13 cellular contexts compared by ENCODE assay signal in the genomic region with DNA sequence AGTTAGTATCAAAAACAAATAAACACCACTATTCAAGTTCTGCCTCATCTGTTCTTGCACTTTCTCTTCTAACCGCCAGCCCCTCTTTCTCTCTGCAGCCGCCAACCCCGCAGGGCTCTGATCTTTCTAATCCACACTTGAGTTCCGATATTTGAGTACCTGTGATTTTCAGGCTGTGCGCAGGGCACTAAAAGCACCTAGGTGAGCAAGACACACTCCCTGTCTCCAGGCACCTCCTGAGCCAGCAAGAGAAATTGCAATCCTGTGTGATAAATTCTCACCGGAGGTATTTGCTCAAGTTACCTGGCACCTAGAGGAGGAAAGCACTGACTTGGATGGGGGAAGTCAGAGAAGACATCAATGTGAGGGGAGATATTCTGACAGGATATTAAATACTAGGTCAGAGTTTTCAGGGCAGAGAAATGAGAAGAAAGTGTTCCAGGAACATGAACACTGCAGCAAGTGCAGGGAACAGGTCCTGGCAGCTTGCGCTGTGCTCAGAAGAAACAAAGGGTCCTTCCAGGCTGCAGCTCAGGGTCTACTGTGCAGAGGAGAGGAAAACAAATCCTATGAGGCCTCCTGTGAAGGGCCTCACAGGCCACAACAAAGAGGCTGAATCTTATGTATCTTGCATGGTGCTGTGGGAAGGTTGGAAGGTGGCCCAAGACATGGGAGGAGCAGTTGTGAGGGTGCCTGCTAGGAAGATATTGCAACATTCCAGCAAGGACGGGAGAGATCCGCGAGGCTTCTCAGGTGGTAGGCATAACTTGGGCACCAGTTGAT.
"Had no signal": no experiment of that assay in that cellular context is flagged by ENCODE, and none has a peak within 500 bp of the region (broad histone marks: within the 10 kb centered on the region; RNA-seq: fewer than 3 reads in every experiment).

No MANE protein-coding gene starts in this region.

- H3K36me3 Mint-ChIP-seq: activated CD4-positive, alpha-beta memory T cell treated with anti-CD3 and anti-CD28 coated beads for 36 hours; natural killer cell treated with Interleukin-12 subunit alpha and Interleukin-12 subunit beta and Interleukin-15 and Interleukin-18, amount 100 ng/mL, for 72 hours had no signal

- H3K27me3 ChIP-seq: breast epithelium had no signal

- H3K9me3 Mint-ChIP-seq: activated CD4-positive, alpha-beta memory T cell treated with anti-CD3 and anti-CD28 coated beads for 36 hours; natural killer cell treated with Interleukin-12 subunit alpha and Interleukin-12 subunit beta and Interleukin-15 and Interleukin-18, amount 100 ng/mL, for 72 hours; T-helper 2 cell treated with Interferon-gamma antibody and Interleukin-4, amounts not matched to agents 5 μg/mL and 100 μg/mL, for 36 hours had no signal

- H3K36me3 ChIP-seq: breast epithelium, upper lobe of right lung had no signal

- ATAC-seq: activated T-cell treated with anti-CD3 and anti-CD28 coated beads, Interleukin-2, amount 50 U/mL, for 72 hours; esophagus mucosa; upper lobe of right lung had no signal

- H3K27me3 Mint-ChIP-seq: activated CD4-positive, alpha-beta memory T cell treated with anti-CD3 and anti-CD28 coated beads for 36 hours had no signal

- H3K27ac ChIP-seq: upper lobe of right lung had no signal

- H3K4me3 ChIP-seq: breast epithelium, dorsolateral prefrontal cortex, upper lobe of right lung had no signal

- H3K4me1 ChIP-seq: breast epithelium, upper lobe of right lung had no signal

- H3K4me3 Mint-ChIP-seq: activated CD4-positive, alpha-beta memory T cell treated with anti-CD3 and anti-CD28 coated beads for 36 hours; activated T-cell treated with anti-CD3 and anti-CD28 coated beads, Interleukin-2, amount 50 U/mL, for 72 hours; natural killer cell treated with Interleukin-12 subunit alpha and Interleukin-12 subunit beta and Interleukin-15 and Interleukin-18, amount 100 ng/mL, for 72 hours; T-helper 2 cell treated with Interferon-gamma antibody and Interleukin-4, amounts not matched to agents 5 μg/mL and 100 μg/mL, for 36 hours had no signal

- DNase-seq: activated CD4-positive, alpha-beta memory T cell treated with anti-CD3 and anti-CD28 coated beads for 36 hours; activated naive CD4-positive, alpha-beta T cell; activated T-cell treated with anti-CD3 and anti-CD28 coated beads, Interleukin-2, amount 50 U/mL, for 72 hours; aorta; dorsolateral prefrontal cortex; mammary epithelial cell; stimulated activated CD4-positive, alpha-beta T cell treated with anti-CD3 and anti-CD28 coated beads, Interleukin-2, amount 100 ng/mL, for 48 hours; stimulated activated naive CD4-positive, alpha-beta T cell treated with Interleukin-2 at 50 U/mL for 16 hours; upper lobe of right lung had no signal

- H3K9me3 ChIP-seq: breast epithelium, upper lobe of right lung had no signal

- H3K27ac Mint-ChIP-seq: activated CD4-positive, alpha-beta memory T cell treated with anti-CD3 and anti-CD28 coated beads for 36 hours; activated T-cell treated with anti-CD3 and anti-CD28 coated beads, Interleukin-2, amount 50 U/mL, for 72 hours; natural killer cell treated with Interleukin-12 subunit alpha and Interleukin-12 subunit beta and Interleukin-15 and Interleukin-18, amount 100 ng/mL, for 72 hours; T-helper 2 cell treated with Interferon-gamma antibody and Interleukin-4, amounts not matched to agents 5 μg/mL and 100 μg/mL, for 36 hours had no signal
